In genomic region chr7:29319719-29320521, GRCh38 we compare ENCODE assay signal across 10 cellular contexts.
DNase-seq lines count a peak whose midpoint lies in the region; ATAC-seq and TF ChIP-seq lines count a peak whose summit lies in the region.
"Had no signal": no experiment of that assay in that cellular context is flagged by ENCODE, and none has a peak within 500 bp of the region (broad histone marks: within the 10 kb centered on the region; RNA-seq: fewer than 3 reads in every experiment).

No MANE protein-coding gene starts in this region.

- H3K79me2 ChIP-seq in GM23248 (ENCODE audit: insufficient read depth): no peaks in the 10 kb centered on the region

- no peak for ATAC-seq in HG02763 (IDR thresholded peaks at IDR 0.05; ENCODE audit: unreplicated experiment)
- ATAC-seq in HG03565 (IDR thresholded peaks at IDR 0.05; ENCODE audit: unreplicated experiment): no peak
- ATAC-seq in GM19035 (IDR thresholded peaks at IDR 0.05; ENCODE audit: unreplicated experiment): no peak

- no peaks in the 10 kb centered on the region for H4K20me1 ChIP-seq in GM23248 (ENCODE audit: insufficient read depth)

- no peaks in the 10 kb centered on the region for H3K27me3 ChIP-seq in BE2C
- H3K27me3 ChIP-seq in GM23248 (replicated peaks; ENCODE audit: insufficient read depth): 0 out of 2 replicates have a peak, but pooled peaks cover 12% of the 10 kb centered on the region
- H3K27me3 ChIP-seq: Peyer's patch had no signal

- peak; percentile 15 for DNase-seq in BE2C
- peak; percentile 53 for DNase-seq in GM23248
- peak; percentile 25 for DNase-seq in OCI-M2 (lab: John Stamatoyannopoulos, UW; ENCODE audit: unreplicated experiment)
- peak; percentile 26 for DNase-seq in iPS-NIHi7 (ENCODE audit: extremely low spot score)
- no peak for DNase-seq in stimulated activated CD4-positive, alpha-beta T cell treated with anti-CD3 and anti-CD28 coated beads, Interleukin-1b, Interleukin-23, amount 100 ng/mL, for 48 hours
- DNase-seq: amniotic stem cell, Peyer's patch had no signal

- 20 to 24% methylated on average over 10 of the region's 10 CpGs for WGBS in GM23248 (ENCODE audit: low coverage in 1 of 2, low lambda C conversion rate in 2 of 2, missing lambda C conversion rate in 2 of 2), 2 experiments

- H2AFZ ChIP-seq in GM23248: peak overlapping the region; percentile 16; the same call in 1 of the 2 replicates

- no peak for TF ChIP-seq CTCF in BE2C (IDR thresholded peaks at IDR 0.05; ENCODE audit: low read depth, low read length)

- H3K9ac ChIP-seq in GM23248: no peak overlapping the region

- in situ Hi-C loops in GM23248 (cut with MboI): no loop called here

- no peaks in the 10 kb centered on the region for H3K9me2 ChIP-seq in GM23248 (ENCODE audit: insufficient read depth)

- no peaks in the 10 kb centered on the region for H3K9me3 ChIP-seq in BE2C
- no peaks in the 10 kb centered on the region for H3K9me3 ChIP-seq in GM23248 (ENCODE audit: low read depth)
- H3K9me3 ChIP-seq: Peyer's patch had no signal

- H3K4me1 ChIP-seq in BE2C (no peaks in the 10 kb centered on the region; the same call in none of the 2 replicates), GM23248 (ENCODE audit: insufficient read depth) (peaks cover 10% of the 10 kb centered on the region; the same call in 1 of the 2 replicates)
- H3K4me1 ChIP-seq: Peyer's patch had no signal

- H3K4me2 ChIP-seq in GM23248 (ENCODE audit: unreplicated experiment): no peak overlapping the region

- no peak overlapping the region for H3K27ac ChIP-seq in GM23248
- H3K27ac ChIP-seq: Peyer's patch had no signal

- H3K4me3 ChIP-seq in BE2C (ENCODE audit: low read depth, low read length): no peak overlapping the region; the same call in 1 of the 2 replicates
- peak overlapping the region; percentile 23; the same call in 1 of the 2 replicates for H3K4me3 ChIP-seq in GM23248
- H3K4me3 ChIP-seq: Peyer's patch had no signal

- no peaks in the 10 kb centered on the region for H3F3A ChIP-seq in GM23248 (ENCODE audit: insufficient read depth)

- H3K36me3 ChIP-seq in BE2C (no peaks in the 10 kb centered on the region), GM23248 (ENCODE audit: low read depth) (no peaks in the 10 kb centered on the region)
- H3K36me3 ChIP-seq: Peyer's patch had no signal
